ENCODE assay signal across 8 cellular contexts in the genomic region with DNA sequence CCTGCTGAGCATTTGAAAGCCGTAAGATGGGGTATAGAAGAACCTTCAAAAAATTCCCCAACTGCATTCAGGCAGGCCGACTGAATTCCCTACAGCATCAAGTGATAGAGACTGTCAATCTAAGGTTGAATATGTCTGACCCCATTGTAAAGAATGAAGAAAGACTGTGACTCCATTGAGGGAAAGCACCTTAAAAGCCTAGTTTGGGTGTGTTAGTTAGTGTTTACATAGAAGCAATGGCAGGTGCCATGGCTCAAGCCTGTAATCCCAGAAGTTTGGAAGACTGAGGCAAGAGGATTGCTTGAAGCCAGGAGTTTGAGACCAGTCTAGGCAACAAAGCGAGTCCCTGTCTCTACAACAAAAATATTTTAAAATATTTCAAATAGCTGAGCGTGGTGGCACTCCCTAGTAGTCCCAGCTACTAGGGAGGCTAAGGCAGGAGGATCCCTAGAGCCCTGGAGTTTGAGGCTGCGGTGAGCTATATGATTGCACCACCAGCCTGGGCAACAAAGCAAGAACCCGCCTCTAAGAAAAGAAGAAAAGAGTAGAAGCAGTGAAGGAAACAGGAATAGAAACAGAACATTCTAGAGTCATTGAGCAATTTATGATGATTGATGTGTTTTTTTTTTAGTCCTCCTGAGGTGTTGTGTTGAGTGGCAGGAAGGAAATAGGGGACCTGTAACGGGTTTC. TPM values are rescaled to one million over a fixed set of nuclear protein-coding genes. Genes with fewer than 3 reads are reported as not detected.
DNase-seq lines count a peak whose midpoint lies in the region; ATAC-seq and TF ChIP-seq lines count a peak whose summit lies in the region.

No MANE protein-coding gene starts in this region.

- no peak for TF ChIP-seq POLR2A in thyroid gland (IDR thresholded peaks at IDR 0.05)

- H3K4me3 ChIP-seq in DOHH2 (ENCODE audit: low read length) (peak overlapping the region; percentile 65), iPS-18a (ENCODE audit: low read length) (no peak overlapping the region), thyroid gland (replicated peaks in 1 of 3) (peak overlapping the region in 1 of 3 donors; percentile 14), HAP-1 (no peak overlapping the region)

- no peaks in the 10 kb centered on the region for H3K27me3 ChIP-seq in DOHH2 (ENCODE audit: control insufficient read depth, low read length)
- no peaks in the 10 kb centered on the region for H3K27me3 ChIP-seq in iPS-18a (ENCODE audit: control insufficient read depth, insufficient read depth, low read length)
- no peaks in the 10 kb centered on the region for H3K27me3 ChIP-seq in thyroid gland
- no peaks in the 10 kb centered on the region for H3K27me3 ChIP-seq in HAP-1 (ENCODE audit: low read depth)

- DNase-seq in thyroid gland (no peak), HAP-1 (ENCODE audit: low spot score in 2 of 2) (no peak)

- no peaks in the 10 kb centered on the region for H3K79me2 ChIP-seq in DOHH2 (ENCODE audit: control insufficient read depth, low read length)

- intact Hi-C loops in thyroid gland (cut with DNase I) = no loop called here

- H3K9me2 ChIP-seq in DOHH2 (replicated peaks; ENCODE audit: control insufficient read depth, low read length) = no peaks in the 10 kb centered on the region

- in situ Hi-C loops in HAP-1 (cut with MboI; ENCODE audit: low sequenced_read_pairs) = loop anchor here (5.0 kb wide), 1 partner anchor 32 kb away; no protein-coding TSS in a partner anchor

- no peak for TF ChIP-seq CTCF in DOHH2 (IDR thresholded peaks at IDR 0.05; ENCODE audit: low read depth, low read length, poor library complexity, severe bottlenecking)
- TF ChIP-seq CTCF in thyroid gland (IDR thresholded peaks at IDR 0.05) = no peak

- peak overlapping the region; percentile 79 for H3K4me2 ChIP-seq in DOHH2 (ENCODE audit: low read length)

- no peak overlapping the region for H3K9ac ChIP-seq in iPS-18a (ENCODE audit: low read length)

- WGBS in thyroid gland, 2 donors = 53% methylated on average over 7 of the region's 7 CpGs

- peak; percentile 9 for ATAC-seq in HG02840 (IDR thresholded peaks at IDR 0.05; ENCODE audit: low FRiP score, unreplicated experiment)
- ATAC-seq in SK-N-SH treated with all-trans-retinoic acid at 6 μM for 48 hours = no peak
- ATAC-seq in GM19023 (IDR thresholded peaks at IDR 0.05; ENCODE audit: unreplicated experiment) = no peak
- ATAC-seq in HG03039 (IDR thresholded peaks at IDR 0.05; ENCODE audit: unreplicated experiment) = no peak

- H3F3A ChIP-seq in DOHH2 (ENCODE audit: control insufficient read depth, insufficient read depth) = peaks cover 26% of the 10 kb centered on the region

- H3K36me3 ChIP-seq in DOHH2 (ENCODE audit: control insufficient read depth, low read length) (peaks cover 19% of the 10 kb centered on the region), iPS-18a (ENCODE audit: control insufficient read depth, low read depth, low read length) (no peaks in the 10 kb centered on the region), thyroid gland (no peaks in the 10 kb centered on the region), HAP-1 (replicated peaks) (0 out of 2 replicates have a peak, but pooled peaks cover 4% of the 10 kb centered on the region)

- H4K20me1 ChIP-seq in DOHH2 (ENCODE audit: control insufficient read depth, insufficient read depth, low read depth, low read length) = no peaks in the 10 kb centered on the region

- H3K4me1 ChIP-seq in DOHH2 (ENCODE audit: control insufficient read depth, low read length) (peaks cover 67% of the 10 kb centered on the region), iPS-18a (ENCODE audit: control insufficient read depth, low read depth, low read length) (peaks cover 23% of the 10 kb centered on the region), thyroid gland (peaks cover 59 to 75% of the 10 kb centered on the region in 2 donors), HAP-1 (peaks cover 18% of the 10 kb centered on the region)

- H3K9me3 ChIP-seq in DOHH2 (ENCODE audit: control insufficient read depth, insufficient read depth, low read length) (no peaks in the 10 kb centered on the region), iPS-18a (ENCODE audit: control insufficient read depth, low read depth, low read length) (no peaks in the 10 kb centered on the region), thyroid gland (no peaks in the 10 kb centered on the region), HAP-1 (no peaks in the 10 kb centered on the region)

- H3K27ac ChIP-seq in DOHH2 (ENCODE audit: low read depth, low read length) (peak overlapping the region; percentile 93), iPS-18a (ENCODE audit: low read length) (peak overlapping the region; percentile 12), thyroid gland (peak overlapping the region; percentile 91 to 98 (median 96))

TF ChIP-seq in SK-N-SH treated with all-trans-retinoic acid at 6 μM for 48 hours, 23 proteins besides CTCF, POLR2A, EP300 and RAD21:
- TF ChIP-seq TOX (CRISPR knock-in tag; IDR thresholded peaks at IDR 0.05; ENCODE audit: borderline replicate concordance) = peak; percentile 2; the same call in 1 of the 2 replicates
- TF ChIP-seq GLIS3 (CRISPR knock-in tag; IDR thresholded peaks at IDR 0.05) = no peak
- no peak for TF ChIP-seq PPARA (CRISPR knock-in tag; IDR thresholded peaks at IDR 0.05; ENCODE audit: borderline replicate concordance)
- TF ChIP-seq OSR1 (CRISPR knock-in tag; IDR thresholded peaks at IDR 0.05) = peak; percentile 40; the same call in 1 of the 2 replicates
- TF ChIP-seq, protein P1, sequence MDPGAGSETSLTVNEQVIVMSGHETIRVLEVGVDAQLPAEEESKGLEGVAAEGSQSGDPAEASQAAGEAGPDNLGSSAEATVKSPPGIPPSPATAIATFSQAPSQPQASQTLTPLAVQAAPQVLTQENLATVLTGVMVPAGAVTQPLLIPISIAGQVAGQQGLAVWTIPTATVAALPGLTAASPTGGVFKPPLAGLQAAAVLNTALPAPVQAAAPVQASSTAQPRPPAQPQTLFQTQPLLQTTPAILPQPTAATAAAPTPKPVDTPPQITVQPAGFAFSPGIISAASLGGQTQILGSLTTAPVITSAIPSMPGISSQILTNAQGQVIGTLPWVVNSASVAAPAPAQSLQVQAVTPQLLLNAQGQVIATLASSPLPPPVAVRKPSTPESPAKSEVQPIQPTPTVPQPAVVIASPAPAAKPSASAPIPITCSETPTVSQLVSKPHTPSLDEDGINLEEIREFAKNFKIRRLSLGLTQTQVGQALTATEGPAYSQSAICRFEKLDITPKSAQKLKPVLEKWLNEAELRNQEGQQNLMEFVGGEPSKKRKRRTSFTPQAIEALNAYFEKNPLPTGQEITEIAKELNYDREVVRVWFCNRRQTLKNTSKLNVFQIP (CRISPR knock-in tag; IDR thresholded peaks at IDR 0.05; ENCODE audit: borderline replicate concordance, low read depth) = peak; percentile 63; the same call in 1 of the 2 replicates
- TF ChIP-seq TCF4 (CRISPR knock-in tag; IDR thresholded peaks at IDR 0.05; ENCODE audit: borderline replicate concordance) = no peak

RNA-seq across cellular contexts. Expression of a gene that starts 15.4 kb away (rescaled TPM):
- total RNA-seq in thyroid gland = 10 to 100 TPM; 12.5 to 36.4 (median 22.7) TPM

RNA-seq across cellular contexts. Expression of a gene that starts 15.5 kb away (rescaled TPM):
- 1 to 10 TPM in 2 of 4 donors, under 1 TPM in 2; 0.13 to 2.0 (median 0.97) TPM for total RNA-seq in thyroid gland

RNA-seq across cellular contexts. Expression of a gene that starts 16.5 kb away (rescaled TPM):
- 1,000 to 10,000 TPM in 2 of 4 donors, 100 to 1,000 TPM in 2; 739 to 2,947 (median 1,128) TPM for total RNA-seq in thyroid gland

RNA-seq across cellular contexts. Expression of a gene that starts 22.1 kb away (rescaled TPM):
- 10 to 100 TPM; 18.7 to 26.9 (median 20.3) TPM for total RNA-seq in thyroid gland

RNA-seq across cellular contexts. Expression of a gene that starts 41.6 kb away (rescaled TPM):
- total RNA-seq in thyroid gland = not detected

Comparison
In these comparisons a context has a peak if more than half of its experiments do, and no peak if none do; other contexts are left out.
1. H3K27ac ChIP-seq: peak in every context shown above with its lines; median percentile 96 in thyroid gland; 93 in DOHH2; 12 in iPS-18a.